In genomic region chr4:128589384-128589957, GRCh38 we compare ENCODE assay signal across 18 cellular contexts.
DNase-seq lines count a peak whose midpoint lies in the region; FAIRE-seq and TF ChIP-seq lines count a peak whose summit lies in the region.
"Had no signal": no experiment of that assay in that cellular context is flagged by ENCODE, and none has a peak within 500 bp of the region (broad histone marks: within the 10 kb centered on the region; RNA-seq: fewer than 3 reads in every experiment).

No MANE protein-coding gene starts in this region.

- intact Hi-C loops in adrenal gland (cut with DNase I) = no loop called here
- intact Hi-C loops in spleen (cut with DNase I; ENCODE audit: low total_unique reads) = no loop called here

- no peaks in the 10 kb centered on the region for H3K79me2 ChIP-seq in neural progenitor cell (ENCODE audit: low read depth)

- no peaks in the 10 kb centered on the region for H3F3A ChIP-seq in neural progenitor cell (ENCODE audit: low read depth)

- DNase-seq in HTR-8/SVneo (ENCODE audit: insufficient read length, low spot score) (no peak), adrenal gland (no peak), neural progenitor cell (ENCODE audit: low spot score) (no peak), urothelium cell line (ENCODE audit: low spot score) (no peak), spleen (no peak), NCI-H2107 treated with DMSO at 0.1 percent for 48 hours (lab: John Stamatoyannopoulos, UW; ENCODE audit: unreplicated experiment) (no peak), occipital lobe (lab: John Stamatoyannopoulos, UW) (no peak)
- DNase-seq: CD4-positive, CD25-positive, alpha-beta regulatory T cell; H7; IMR-90; NCI-H1105; NCI-H146; NCI-H2029; NCI-H2171; NCI-H446; OCI-M1 had no signal

- no peaks in the 10 kb centered on the region for H4K20me1 ChIP-seq in neural progenitor cell (ENCODE audit: low read depth)

- no peak for TF ChIP-seq CTCF in adrenal gland (IDR thresholded peaks at IDR 0.05)
- TF ChIP-seq CTCF in neural progenitor cell (IDR thresholded peaks at IDR 0.05) = no peak
- TF ChIP-seq CTCF in spleen (IDR thresholded peaks at IDR 0.05 in 8 of 11, conservative IDR thresholded peaks at IDR 0.05 in 3 of 11) = no peak

- no peaks in the 10 kb centered on the region for H3K36me3 Mint-ChIP-seq in neural progenitor cell
- H3K36me3 Mint-ChIP-seq: CD4-positive, CD25-positive, alpha-beta regulatory T cell had no signal

- H3K27me3 ChIP-seq in adrenal gland (no peaks in the 10 kb centered on the region), neural progenitor cell (no peaks in the 10 kb centered on the region), spleen (replicated peaks in 1 of 7) (no peaks in the 10 kb centered on the region)
- H3K27me3 ChIP-seq: SJSA1 had no signal

- peaks cover 12% of the 10 kb centered on the region for H3K4me1 Mint-ChIP-seq in neural progenitor cell
- H3K4me1 Mint-ChIP-seq: CD4-positive, CD25-positive, alpha-beta regulatory T cell had no signal

- H3K4me1 ChIP-seq in adrenal gland (replicated peaks in 1 of 2) = peaks cover 13 to 19% of the 10 kb centered on the region in 2 donors
- peaks cover 5% of the 10 kb centered on the region for H3K4me1 ChIP-seq in neural progenitor cell
- H3K4me1 ChIP-seq in spleen = no peaks in the 10 kb centered on the region
- H3K4me1 ChIP-seq: SJSA1 had no signal

- no peaks in the 10 kb centered on the region for H3K36me3 ChIP-seq in adrenal gland (replicated peaks in 1 of 2)
- H3K36me3 ChIP-seq in neural progenitor cell = no peaks in the 10 kb centered on the region
- no peaks in the 10 kb centered on the region for H3K36me3 ChIP-seq in spleen
- H3K36me3 ChIP-seq: SJSA1 had no signal

- TF ChIP-seq POLR2A in adrenal gland (IDR thresholded peaks at IDR 0.05) (no peak), spleen (IDR thresholded peaks at IDR 0.05) (no peak)

- H3K27ac Mint-ChIP-seq in neural progenitor cell = no peak overlapping the region

- no peak overlapping the region for H3K4me3 Mint-ChIP-seq in neural progenitor cell
- H3K4me3 Mint-ChIP-seq: CD4-positive, CD25-positive, alpha-beta regulatory T cell had no signal

- peak overlapping the region; percentile 42 for H2AFZ ChIP-seq in neural progenitor cell (replicated peaks)

- H3K4me3 ChIP-seq in adrenal gland (no peak overlapping the region), neural progenitor cell (no peak overlapping the region), spleen (no peak overlapping the region)
- H3K4me3 ChIP-seq: SJSA1 had no signal

- no peak overlapping the region for H3K4me2 ChIP-seq in neural progenitor cell
- H3K4me2 ChIP-seq: KMS-11 had no signal

- no peaks in the 10 kb centered on the region for H3K27me3 Mint-ChIP-seq in neural progenitor cell (ENCODE audit: insufficient read depth, low read depth)

- peak overlapping the region in 3 of 5 donors; percentile 3 to 50 (median 45) for H3K27ac ChIP-seq in adrenal gland
- H3K27ac ChIP-seq in neural progenitor cell = no peak overlapping the region
- H3K27ac ChIP-seq in spleen = no peak overlapping the region
- H3K27ac ChIP-seq: KMS-11, SJSA1 had no signal

- peaks cover 7% of the 10 kb centered on the region for H3K9me3 Mint-ChIP-seq in neural progenitor cell

- no peak overlapping the region for H3K9ac ChIP-seq in neural progenitor cell
- H3K9ac ChIP-seq: KMS-11 had no signal

- 67 to 87% (median 77%) methylated on average over 4 of the region's 4 CpGs for WGBS in adrenal gland, 4 donors
- 73 to 89% (median 81%) methylated on average over 4 of the region's 4 CpGs for WGBS in spleen, 5 donors

- H3K9me3 ChIP-seq in adrenal gland (replicated peaks in 1 of 3) (no peaks in the 10 kb centered on the region), neural progenitor cell (ENCODE audit: low read depth) (no peaks in the 10 kb centered on the region), spleen (peaks cover 0 to 13% (median 0%) of the 10 kb centered on the region in 8 donors)

- FAIRE-seq in HTR-8/SVneo (lab: Jason Lieb, UNC) (peak; percentile 20), urothelium cell line (lab: Jason Lieb, UNC) (peak; percentile 30)

Comparison
In these comparisons a context has a peak if more than half of its experiments do, and no peak if none do; other contexts are left out.
1. H3K27ac ChIP-seq: peak in adrenal gland (3 of 5); none in neural progenitor cell (single experiment) and spleen (0 of 8).